Comparison of ENCODE assay signal across 27 cellular contexts in the genomic region with DNA sequence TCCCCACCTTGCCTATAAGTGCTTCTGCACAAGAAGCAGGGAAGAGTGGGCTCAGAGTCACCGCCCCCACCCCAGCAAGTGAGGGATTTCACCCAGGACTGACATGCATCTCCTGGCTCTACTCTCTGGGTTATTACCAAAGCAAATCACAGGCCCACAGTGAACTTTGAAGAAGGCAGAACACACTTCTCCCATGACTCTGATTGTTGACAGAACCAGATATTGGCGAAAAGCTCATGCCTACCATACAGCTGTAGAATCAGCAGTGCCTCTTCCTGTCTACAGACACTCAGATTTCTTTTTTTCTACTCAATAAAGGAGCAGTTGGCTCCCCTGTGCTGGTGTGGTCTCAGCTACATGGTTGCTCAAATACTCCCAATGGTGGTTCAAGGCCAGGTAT.
DNase-seq lines count a peak whose midpoint lies in the region; ATAC-seq, FAIRE-seq and TF ChIP-seq lines count a peak whose summit lies in the region.
"Had no signal": no experiment of that assay in that cellular context is flagged by ENCODE, and none has a peak within 500 bp of the region (broad histone marks: within the 10 kb centered on the region; RNA-seq: fewer than 3 reads in every experiment).

No MANE protein-coding gene starts in this region.

- H3K4me3 ChIP-seq in DND-41 (ENCODE audit: low read depth in 1 of 2, low read length in 2 of 2) = no peak overlapping the region
- no peak overlapping the region for H3K4me3 ChIP-seq in choroid plexus epithelial cell (ENCODE audit: low read depth, low read length)
- H3K4me3 ChIP-seq in psoas muscle = no peak overlapping the region
- H3K4me3 ChIP-seq in Karpas-422 (ENCODE audit: low read length) = no peak overlapping the region
- H3K4me3 ChIP-seq: PC-9 had no signal

- TF ChIP-seq CTCF in DND-41 (IDR thresholded peaks at IDR 0.05; ENCODE audit: borderline replicate concordance, extremely low read depth, low read length, poor library complexity, severe bottlenecking) (no peak), choroid plexus epithelial cell (conservative IDR thresholded peaks at IDR 0.05; ENCODE audit: low read depth, low read length) (no peak), osteocyte (IDR thresholded peaks at IDR 0.05) (no peak), psoas muscle (IDR thresholded peaks at IDR 0.05) (no peak)

- H3K27me3 ChIP-seq in DND-41 (ENCODE audit: insufficient read depth, low read length, poor library complexity) (no peaks in the 10 kb centered on the region), psoas muscle (ENCODE audit: insufficient read depth in 3 of 3, low read length in 2 of 3) (no peaks in the 10 kb centered on the region), Karpas-422 (ENCODE audit: low read length) (no peaks in the 10 kb centered on the region)

- H4K20me1 ChIP-seq in DND-41 (ENCODE audit: insufficient read depth, low read length) (no peaks in the 10 kb centered on the region), Karpas-422 (ENCODE audit: insufficient read depth, low read depth, low read length) (no peaks in the 10 kb centered on the region)

- no peak for DNase-seq in DND-41
- DNase-seq in GM18507 (ENCODE audit: extremely low spot score, insufficient read length, low read depth) = no peak
- peak; percentile 48 for DNase-seq in choroid plexus epithelial cell (ENCODE audit: low read depth)
- no peak for DNase-seq in osteocyte (ENCODE audit: extremely low spot score, unreplicated experiment)
- DNase-seq in psoas muscle = no peak
- DNase-seq in ureter (ENCODE audit: low spot score) = no peak
- DNase-seq in Karpas-422 = no peak
- DNase-seq: activated CD4-positive, alpha-beta T cell treated with anti-CD3 and anti-CD28 coated beads, Interleukin-2, amount 50 U/mL, for 1 hour; activated effector memory CD4-positive, alpha-beta T cell treated with Interleukin-2 at 50 U/mL for 16 hours; CD4-positive, CD25-positive, alpha-beta regulatory T cell; glutamatergic neuron; naive B cell; NCI-H1048; NCI-H187 treated with DMSO at 0.1 percent for 48 hours; NCI-H526; NK-92 treated with Interleukin-12 subunit alpha and Interleukin-12 subunit beta, amount 100 ng/mL, for 24 hours; occipital lobe; PC-9; retina; T-helper 9 cell; WERI-Rb-1 had no signal

- H3K4me1 ChIP-seq in DND-41 (ENCODE audit: insufficient read depth, low read length) (no peaks in the 10 kb centered on the region), psoas muscle (no peaks in the 10 kb centered on the region), Karpas-422 (ENCODE audit: low read length) (peaks cover 32% of the 10 kb centered on the region)

- H3K36me3 Mint-ChIP-seq in osteocyte (ENCODE audit: unreplicated experiment) = no peaks in the 10 kb centered on the region
- H3K36me3 Mint-ChIP-seq: activated naive CD8-positive, alpha-beta T cell; CD4-positive, CD25-positive, alpha-beta regulatory T cell; mesothelial cell of epicardium; naive B cell had no signal

- intact Hi-C loops in psoas muscle (cut with DNase I) = no loop called here

- H2AFZ ChIP-seq in DND-41 (ENCODE audit: low read depth, low read length) (no peak overlapping the region), Karpas-422 (ENCODE audit: low read length) (no peak overlapping the region)
- H2AFZ ChIP-seq: PC-9 had no signal

- H3K4me1 Mint-ChIP-seq in osteocyte (ENCODE audit: unreplicated experiment) = peaks cover 41% of the 10 kb centered on the region
- H3K4me1 Mint-ChIP-seq: CD4-positive, CD25-positive, alpha-beta regulatory T cell; naive B cell had no signal

- ATAC-seq in DND-41 (ENCODE audit: insufficient read depth, low read depth) = 0 out of 3 replicates have a peak, but pooled peaks have one; percentile 33
- no peak for ATAC-seq in psoas muscle
- ATAC-seq: Right ventricle myocardium inferior had no signal

- H3K27ac ChIP-seq in DND-41 (ENCODE audit: low read length) (no peak overlapping the region), psoas muscle (no peak overlapping the region), Karpas-422 (ENCODE audit: low read length) (no peak overlapping the region)
- H3K27ac ChIP-seq: PC-9, WERI-Rb-1 had no signal

- H3K9me3 ChIP-seq in DND-41 (ENCODE audit: insufficient read depth, low read length, severe bottlenecking) (no peaks in the 10 kb centered on the region), psoas muscle (no peaks in the 10 kb centered on the region), Karpas-422 (ENCODE audit: low read length) (no peaks in the 10 kb centered on the region)

- no peaks in the 10 kb centered on the region for H3K27me3 Mint-ChIP-seq in osteocyte (ENCODE audit: unreplicated experiment)
- H3K27me3 Mint-ChIP-seq: CD4-positive, CD25-positive, alpha-beta regulatory T cell; central memory CD8-positive, alpha-beta T cell had no signal

- no peak overlapping the region for H3K4me2 ChIP-seq in DND-41 (ENCODE audit: insufficient read depth, low read length)
- no peak overlapping the region for H3K4me2 ChIP-seq in Karpas-422 (ENCODE audit: low read depth, low read length, poor library complexity, severe bottlenecking)
- H3K4me2 ChIP-seq: PC-9 had no signal

- peak; percentile 33 for FAIRE-seq in GM18507 (lab: Jason Lieb, UNC)
- FAIRE-seq: keratinocyte had no signal

- WGBS in psoas muscle, 3 donors = 90 to 97% (median 92%) methylated on average over 2 of the region's 2 CpGs

- no peaks in the 10 kb centered on the region for H3K9me2 ChIP-seq in Karpas-422 (replicated peaks; ENCODE audit: insufficient read depth, low read length)

- H3K9me3 Mint-ChIP-seq in osteocyte (ENCODE audit: unreplicated experiment) = no peaks in the 10 kb centered on the region
- H3K9me3 Mint-ChIP-seq: central memory CD8-positive, alpha-beta T cell; HFFc6; mesothelial cell of epicardium had no signal

- peak overlapping the region; percentile 71 for H3K27ac Mint-ChIP-seq in osteocyte (ENCODE audit: unreplicated experiment)
- H3K27ac Mint-ChIP-seq: activated naive CD8-positive, alpha-beta T cell; HFFc6; mesothelial cell of epicardium; naive B cell had no signal

- no peak overlapping the region for H3K9ac ChIP-seq in DND-41 (ENCODE audit: low read depth, low read length)
- H3K9ac ChIP-seq in Karpas-422 (ENCODE audit: low read length) = no peak overlapping the region

- H3K4me3 Mint-ChIP-seq in osteocyte (ENCODE audit: unreplicated experiment) = no peak overlapping the region
- H3K4me3 Mint-ChIP-seq: activated naive CD8-positive, alpha-beta T cell; CD4-positive, CD25-positive, alpha-beta regulatory T cell; central memory CD8-positive, alpha-beta T cell; mesothelial cell of epicardium; naive B cell had no signal

- H3K79me2 ChIP-seq in DND-41 (ENCODE audit: insufficient read depth, low read length) (no peaks in the 10 kb centered on the region), Karpas-422 (ENCODE audit: low read length) (no peaks in the 10 kb centered on the region)

- no peaks in the 10 kb centered on the region for H3K36me3 ChIP-seq in DND-41 (ENCODE audit: insufficient read depth, low read length)
- no peaks in the 10 kb centered on the region for H3K36me3 ChIP-seq in psoas muscle (ENCODE audit: insufficient read depth in 1 of 2, low read depth in 1 of 2)
- no peaks in the 10 kb centered on the region for H3K36me3 ChIP-seq in Karpas-422 (ENCODE audit: insufficient read depth, low read length)
- H3K36me3 ChIP-seq: WERI-Rb-1 had no signal
